ENCODE assay signal across 19 cellular contexts in genomic region chr6:33868143-33868542, GRCh38.
"Had no signal": no experiment of that assay in that cellular context is flagged by ENCODE, and none has a peak within 500 bp of the region (broad histone marks: within the 10 kb centered on the region; RNA-seq: fewer than 3 reads in every experiment).

No MANE protein-coding gene starts in this region.

- H3K36me3 Mint-ChIP-seq: activated CD4-positive, alpha-beta memory T cell treated with anti-CD3 and anti-CD28 coated beads for 36 hours had no signal

- H3K4me3 Mint-ChIP-seq: activated CD4-positive, alpha-beta memory T cell treated with anti-CD3 and anti-CD28 coated beads for 36 hours; activated CD4-positive, alpha-beta T cell treated with anti-CD3 and anti-CD28 coated beads, Interleukin-2, amount 10 ng/mL, durations not matched to agents 24 days and 14 days; activated T-cell treated with anti-CD3 and anti-CD28 coated beads, Interleukin-2, amount 50 U/mL, for 24 hours; naive thymus-derived CD8-positive, alpha-beta T cell; stimulated activated naive B cell treated with anti-CD40 and anti-IgM and Interleukin-4, amounts not matched to agents 10 μg/mL and 1 μg/mL and 100 μg/mL, for 72 hours had no signal

- DNase-seq: activated CD4-positive, alpha-beta memory T cell treated with anti-CD3 and anti-CD28 coated beads for 36 hours; activated CD4-positive, alpha-beta T cell treated with anti-CD3 and anti-CD28 coated beads, Interleukin-2, amount 10 ng/mL, durations not matched to agents 24 days and 14 days; activated CD4-positive, CD25-positive, alpha-beta regulatory T cell treated with anti-CD3 and anti-CD28 coated beads, Interleukin-2, amount 50 U/mL, for 72 hours; activated CD8-positive, alpha-beta memory T cell treated with anti-CD3 and anti-CD28 coated beads, Interleukin-2, amount 50 U/mL, for 48 hours; activated gamma-delta T cell; activated naive CD4-positive, alpha-beta T cell treated with anti-CD3 and anti-CD28 coated beads, Interleukin-2, amount 50 U/mL, for 16 hours; activated T-cell treated with anti-CD3 and anti-CD28 coated beads, Interleukin-2, amount 50 U/mL, for 24 hours; central memory CD4-positive, alpha-beta T cell; foreskin fibroblast; head of caudate nucleus; hippocampal formation; left cardiac atrium; midbrain; stimulated activated CD4-positive, alpha-beta T cell treated with anti-CD3 and anti-CD28 coated beads, Interleukin-15, amount 100 ng/mL, for 24 hours; stimulated activated CD4-positive, alpha-beta T cell treated with anti-CD3 and anti-CD28 coated beads, Interleukin-2, amount 100 ng/mL, for 24 hours; stimulated activated naive B cell treated with anti-CD40 and anti-IgM and Interleukin-4, amounts not matched to agents 10 μg/mL and 1 μg/mL and 100 μg/mL, for 72 hours; tibial artery; upper lobe of right lung had no signal

- H3K27ac Mint-ChIP-seq: activated CD4-positive, alpha-beta memory T cell treated with anti-CD3 and anti-CD28 coated beads for 36 hours; activated CD4-positive, alpha-beta T cell treated with anti-CD3 and anti-CD28 coated beads, Interleukin-2, amount 10 ng/mL, durations not matched to agents 24 days and 14 days; activated T-cell treated with anti-CD3 and anti-CD28 coated beads, Interleukin-2, amount 50 U/mL, for 24 hours; naive thymus-derived CD8-positive, alpha-beta T cell; stimulated activated naive B cell treated with anti-CD40 and anti-IgM and Interleukin-4, amounts not matched to agents 10 μg/mL and 1 μg/mL and 100 μg/mL, for 72 hours had no signal

- H3K27me3 Mint-ChIP-seq: activated T-cell treated with anti-CD3 and anti-CD28 coated beads, Interleukin-2, amount 50 U/mL, for 24 hours had no signal
